ENCODE assay signal across 19 cellular contexts in genomic region chr9:25025686-25026085, GRCh38.
"Had no signal": no experiment of that assay in that cellular context is flagged by ENCODE, and none has a peak within 500 bp of the region (broad histone marks: within the 10 kb centered on the region; RNA-seq: fewer than 3 reads in every experiment).

No MANE protein-coding gene starts in this region.

- H3K27me3 ChIP-seq: esophagus muscularis mucosa, foreskin keratinocyte, gastroesophageal sphincter, heart left ventricle, hepatocyte, left lung had no signal

- H3K4me3 ChIP-seq: coronary artery, dorsolateral prefrontal cortex, esophagus muscularis mucosa, gastroesophageal sphincter, heart left ventricle, hepatocyte, left lung, lower lobe of right lung, mucosa of descending colon had no signal

- ATAC-seq: foreskin keratinocyte, gastroesophageal sphincter, left cardiac atrium, left lung, left ventricle myocardium superior, lower lobe of right lung, mucosa of descending colon had no signal

- H3K27ac ChIP-seq: coronary artery, dorsolateral prefrontal cortex, esophagus muscularis mucosa, foreskin keratinocyte, gastroesophageal sphincter, heart left ventricle, hepatocyte, left lung, lower lobe of right lung had no signal

- H3K36me3 ChIP-seq: esophagus muscularis mucosa, gastroesophageal sphincter, heart left ventricle, left lung, lower lobe of right lung had no signal

- H3K9me3 ChIP-seq: esophagus muscularis mucosa had no signal

- DNase-seq: dermis blood vessel endothelial cell; dorsolateral prefrontal cortex; effector CD4-positive, alpha-beta T cell; effector memory CD4-positive, alpha-beta T cell; foreskin keratinocyte; heart left ventricle; hypothalamus; immature natural killer cell; islet precursor cell; left cardiac atrium; left ventricle myocardium superior; lower lobe of right lung; mesenchymal stem cell had no signal

- H3K4me1 ChIP-seq: foreskin keratinocyte, gastroesophageal sphincter, heart left ventricle, left lung, lower lobe of right lung had no signal
